In the genomic region with DNA sequence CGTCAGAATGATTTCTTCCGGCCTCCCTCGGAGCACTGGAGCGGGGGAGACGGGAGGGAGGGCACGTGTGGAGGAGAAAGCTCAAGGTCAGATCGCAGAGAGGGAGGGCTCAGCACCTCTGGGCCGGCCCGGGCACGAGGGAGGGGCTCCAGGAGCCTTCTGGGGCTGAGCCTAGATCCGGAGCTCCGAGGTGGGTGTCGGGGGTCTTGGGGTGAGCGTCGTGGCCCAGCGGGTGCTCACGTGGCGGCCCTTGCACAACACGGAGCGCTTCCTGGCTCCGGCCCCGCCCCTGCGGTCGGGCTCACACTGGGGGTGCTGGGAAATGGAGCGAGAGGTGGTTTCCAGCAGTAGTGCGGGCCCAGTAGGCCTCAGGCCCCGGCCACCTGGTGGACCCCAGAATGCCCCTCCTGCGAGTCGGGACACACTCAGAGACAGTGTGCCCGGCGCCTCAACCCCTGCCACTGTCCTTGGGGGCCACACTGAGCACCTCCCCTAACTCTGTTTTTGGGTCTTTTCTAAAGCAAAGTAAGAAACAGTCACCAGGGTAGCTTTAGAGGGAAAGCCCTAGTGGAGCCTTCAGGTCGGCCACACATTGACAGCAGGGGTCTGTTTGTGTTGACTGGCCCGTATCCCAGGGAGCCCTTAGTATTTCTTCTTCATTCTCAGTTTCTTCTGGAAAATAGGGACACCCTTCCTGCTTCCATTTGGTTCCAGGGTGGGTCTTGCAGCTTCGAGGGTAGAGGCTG, we compare ENCODE assay signal across 8 cellular contexts.
A peak's percentile ranks its signal among the peaks of the same experiment; 100 is the strongest.
DNase-seq lines count a peak whose midpoint lies in the region; ATAC-seq and TF ChIP-seq lines count a peak whose summit lies in the region.

No MANE protein-coding gene starts in this region.

- no peak for TF ChIP-seq CTCF in OCI-LY1 (IDR thresholded peaks at IDR 0.05; ENCODE audit: low read length)
- no peak for TF ChIP-seq CTCF in fibroblast of pulmonary artery (IDR thresholded peaks at IDR 0.05; ENCODE audit: low read length, missing control alignments)

- H3K27ac ChIP-seq in ACC112 (ENCODE audit: low read depth, low read length) (peak overlapping the region; percentile 80), OCI-LY1 (ENCODE audit: low read depth, low read length, poor library complexity, severe bottlenecking) (peak overlapping the region; percentile 60), subcutaneous abdominal adipose tissue (ENCODE audit: low read depth, low read length) (peak overlapping the region; percentile 94)

- H3K4me3 ChIP-seq in ACC112 (ENCODE audit: low read depth, low read length) (peak overlapping the region; percentile 98), OCI-LY1 (ENCODE audit: low read depth, low read length, poor library complexity, severe bottlenecking) (peak overlapping the region; percentile 97), fibroblast of pulmonary artery (replicated peaks; ENCODE audit: low read depth, low read length) (peak overlapping the region; percentile 75), neuron (ENCODE audit: low read length) (peak overlapping the region; percentile 72), subcutaneous abdominal adipose tissue (ENCODE audit: low read depth in 1 of 5, low read length in 5 of 5) (peak overlapping the region; percentile 68 to 78 (median 71))

- peak overlapping the region; percentile 90 for H3K4me2 ChIP-seq in OCI-LY1 (ENCODE audit: low read length)

- H3K9me3 ChIP-seq in OCI-LY1 (ENCODE audit: low read length) (no peaks in the 10 kb centered on the region), neuron (ENCODE audit: low read length) (peaks cover 2% of the 10 kb centered on the region), subcutaneous abdominal adipose tissue (ENCODE audit: control insufficient read depth in 5 of 5, low read length in 5 of 5) (no peaks in the 10 kb centered on the region)

- H2AFZ ChIP-seq in ACC112 (ENCODE audit: low read length, unreplicated experiment): no peak overlapping the region
- no peak overlapping the region for H2AFZ ChIP-seq in OCI-LY1 (ENCODE audit: low read length)
- H2AFZ ChIP-seq in neuron (ENCODE audit: low read depth, low read length): peak overlapping the region; percentile 80

- peaks cover 24% of the 10 kb centered on the region for H3K4me1 ChIP-seq in ACC112 (ENCODE audit: control insufficient read depth, insufficient read depth, low read length, unreplicated experiment)
- H3K4me1 ChIP-seq in OCI-LY1 (ENCODE audit: insufficient read depth, low read length, severe bottlenecking): peaks cover 24% of the 10 kb centered on the region
- peaks cover 18% of the 10 kb centered on the region for H3K4me1 ChIP-seq in neuron (ENCODE audit: insufficient read depth, low read length)
- H3K4me1 ChIP-seq in subcutaneous abdominal adipose tissue (ENCODE audit: control insufficient read depth in 5 of 5, insufficient read depth in 5 of 5, low read length in 5 of 5): peaks cover 6 to 54% (median 48%) of the 10 kb centered on the region in 5 donors

- H3K9me2 ChIP-seq in OCI-LY1 (ENCODE audit: low read depth, low read length): no peaks in the 10 kb centered on the region

- peak; percentile 41 to 63 for DNase-seq in activated T-helper 1 cell treated with anti-CD3 and anti-CD28 coated beads, Interleukin-2, amount 50 U/mL, for 16 hours (ENCODE audit: low read depth in 1 of 2, low spot score in 1 of 2)
- peak; percentile 72 for DNase-seq in fibroblast of pulmonary artery (ENCODE audit: low read depth)

- ATAC-seq in GM18519 (IDR thresholded peaks at IDR 0.05; ENCODE audit: low FRiP score, unreplicated experiment) (peak; percentile 50), HG02973 (IDR thresholded peaks at IDR 0.05; ENCODE audit: unreplicated experiment) (peak; percentile 62)

- H4K20me1 ChIP-seq in OCI-LY1 (ENCODE audit: insufficient read depth, low read length): no peaks in the 10 kb centered on the region

- H3K79me2 ChIP-seq in ACC112 (ENCODE audit: control insufficient read depth, insufficient read depth, low read length, unreplicated experiment): peaks cover 37% of the 10 kb centered on the region
- H3K79me2 ChIP-seq in OCI-LY1 (ENCODE audit: insufficient read depth, low read length): peaks cover 11% of the 10 kb centered on the region

- H3F3A ChIP-seq in OCI-LY1 (ENCODE audit: insufficient read depth, low read length): no peaks in the 10 kb centered on the region

- no peaks in the 10 kb centered on the region for H3K27me3 ChIP-seq in ACC112 (ENCODE audit: insufficient read depth, low read length)
- no peaks in the 10 kb centered on the region for H3K27me3 ChIP-seq in OCI-LY1 (ENCODE audit: insufficient read depth, low read length)
- no peaks in the 10 kb centered on the region for H3K27me3 ChIP-seq in neuron (ENCODE audit: insufficient read depth, low read length)
- H3K27me3 ChIP-seq in subcutaneous abdominal adipose tissue (ENCODE audit: control insufficient read depth in 5 of 5, insufficient read depth in 4 of 5, low read length in 5 of 5): no peaks in the 10 kb centered on the region

- H3K36me3 ChIP-seq in ACC112 (ENCODE audit: insufficient read depth, low read length) (peaks cover 40% of the 10 kb centered on the region; the same call in 1 of the 2 replicates), OCI-LY1 (ENCODE audit: insufficient read depth, low read length) (peaks cover 48% of the 10 kb centered on the region), neuron (ENCODE audit: insufficient read depth, low read length) (peaks cover 42% of the 10 kb centered on the region), subcutaneous abdominal adipose tissue (ENCODE audit: control insufficient read depth in 5 of 5, insufficient read depth in 5 of 5, low read length in 5 of 5) (peaks cover 0 to 40% (median 37%) of the 10 kb centered on the region in 5 donors)

- H3K9ac ChIP-seq in OCI-LY1 (ENCODE audit: low read length): peak overlapping the region; percentile 99
- H3K9ac ChIP-seq in subcutaneous abdominal adipose tissue (ENCODE audit: low read length in 5 of 5): peak overlapping the region; percentile 77 to 97 (median 89)

Comparison
In these comparisons a context has a peak if more than half of its experiments do, and no peak if none do; other contexts are left out.
1. Peak in every context shown above with its lines: DNase-seq, ATAC-seq, H3K4me3 ChIP-seq and H3K27ac ChIP-seq.